In genomic region chr10:13417459-13418126, GRCh38 we compare ENCODE assay signal across 1 cellular context.
TF ChIP-seq lines count a peak whose summit lies in the region.

No MANE protein-coding gene starts in this region.

TF ChIP-seq in K562, 482 proteins besides CTCF, POLR2A, EP300 and RAD21 (continued from another document and continues in another):
- TF ChIP-seq MCM5 (IDR thresholded peaks at IDR 0.05; ENCODE audit: low read depth) (no peak), OTX1 (CRISPR knock-in tag; IDR thresholded peaks at IDR 0.05) (peak; percentile 80; the same call in 1 of the 2 replicates), CREBBP (IDR thresholded peaks at IDR 0.05; ENCODE audit: low read depth, low read length) (no peak), CHD4 (IDR thresholded peaks at IDR 0.05; ENCODE audit: insufficient read depth, insufficient replicate concordance, low read depth, low read length, poor library complexity, severe bottlenecking) (no peak), KLF16 (IDR thresholded peaks at IDR 0.05) (peak; percentile 63; the same call in 1 of the 2 replicates), POLR2B (IDR thresholded peaks at IDR 0.05; ENCODE audit: low read depth, partially characterized antibody) (no peak), ZNF583 (CRISPR knock-in tag; IDR thresholded peaks at IDR 0.05) (no peak), SP1 (CRISPR knock-in tag; IDR thresholded peaks at IDR 0.05) (no peak), SREBF1 (IDR thresholded peaks at IDR 0.05; ENCODE audit: borderline replicate concordance, low read depth, low read length) (no peak), CBFA2T3 (IDR thresholded peaks at IDR 0.05) (peak; percentile 57), ATF1 (CRISPR knock-in tag; IDR thresholded peaks at IDR 0.05) (no peak), ATF1 (tag; IDR thresholded peaks at IDR 0.05) (no peak), KLF6 (CRISPR knock-in tag; IDR thresholded peaks at IDR 0.05; ENCODE audit: borderline replicate concordance) (no peak), CHCHD3 (CRISPR knock-in tag; IDR thresholded peaks at IDR 0.05) (no peak), SAFB2 (IDR thresholded peaks at IDR 0.05; ENCODE audit: borderline replicate concordance, low read depth, low read length, severe bottlenecking) (no peak), HNRNPL (IDR thresholded peaks at IDR 0.05; ENCODE audit: low read depth, low read length) (no peak), ZNF639 (CRISPR knock-in tag; conservative IDR thresholded peaks at IDR 0.05 in 1 of 2, IDR thresholded peaks at IDR 0.05 in 1 of 2) (peak in 1 of 2 experiments; percentile 53; a peak in 1 of 4 replicates), TAF15 (IDR thresholded peaks at IDR 0.05; ENCODE audit: low read depth, low read length) (no peak), POLR2G (IDR thresholded peaks at IDR 0.05; ENCODE audit: low read depth, low read length) (no peak), ZNF445 (CRISPR knock-in tag; IDR thresholded peaks at IDR 0.05; ENCODE audit: low read depth) (peak; percentile 46; the same call in 1 of the 2 replicates), PRDM10 (IDR thresholded peaks at IDR 0.05; ENCODE audit: partially characterized antibody) (peak; percentile 19), TOE1 (IDR thresholded peaks at IDR 0.05; ENCODE audit: borderline replicate concordance) (no peak), TOE1 (CRISPR knock-in tag; IDR thresholded peaks at IDR 0.05; ENCODE audit: borderline replicate concordance, low read depth) (no peak), ARNT (IDR thresholded peaks at IDR 0.05) (no peak), ZNF24 (IDR thresholded peaks at IDR 0.05) (no peak), HMBOX1 (IDR thresholded peaks at IDR 0.05) (0 out of 2 replicates have a peak, but pooled peaks have one; percentile 37), GABPA (tag; conservative IDR thresholded peaks at IDR 0.05; ENCODE audit: low read depth) (no peak; the same call in 1 of the 2 replicates), RERE (CRISPR knock-in tag; IDR thresholded peaks at IDR 0.05; ENCODE audit: borderline replicate concordance) (no peak), PHB (CRISPR knock-in tag; IDR thresholded peaks at IDR 0.05) (no peak), STAT5A (IDR thresholded peaks at IDR 0.05; ENCODE audit: borderline replicate concordance, low read length) (no peak), BCOR (IDR thresholded peaks at IDR 0.05) (no peak), E4F1 (CRISPR knock-in tag; IDR thresholded peaks at IDR 0.05; ENCODE audit: borderline replicate concordance) (no peak), RUNX1 (IDR thresholded peaks at IDR 0.05; ENCODE audit: low read depth) (peak; percentile 50; the same call in 1 of the 2 replicates), POU5F1 (IDR thresholded peaks at IDR 0.05; ENCODE audit: borderline replicate concordance, low read depth, low read length, partially characterized antibody) (no peak), ELF4 (CRISPR knock-in tag; IDR thresholded peaks at IDR 0.05) (peak; percentile 85; the same call in 1 of the 2 replicates), DMBX1 (CRISPR knock-in tag; IDR thresholded peaks at IDR 0.05; ENCODE audit: borderline replicate concordance) (peak; percentile 87; the same call in 1 of the 2 replicates), DNMT1 (IDR thresholded peaks at IDR 0.05) (no peak), CEBPG (CRISPR knock-in tag; IDR thresholded peaks at IDR 0.05) (no peak), CEBPG (tag; conservative IDR thresholded peaks at IDR 0.05 in 1 of 2, IDR thresholded peaks at IDR 0.05 in 1 of 2) (no peak), ERF (CRISPR knock-in tag; IDR thresholded peaks at IDR 0.05) (no peak), ZBTB17 (CRISPR knock-in tag; IDR thresholded peaks at IDR 0.05) (no peak), ZNF766 (CRISPR knock-in tag; conservative IDR thresholded peaks at IDR 0.05) (no peak; the same call in 1 of the 2 replicates), KDM4B (IDR thresholded peaks at IDR 0.05; ENCODE audit: borderline replicate concordance in 2 of 2, low read depth in 1 of 2) (no peak), ZNF316 (IDR thresholded peaks at IDR 0.05) (no peak), PRPF4 (IDR thresholded peaks at IDR 0.05; ENCODE audit: insufficient read depth, low read depth, low read length, poor library complexity, severe bottlenecking) (no peak), PCBP1 (IDR thresholded peaks at IDR 0.05; ENCODE audit: low read depth, low read length, poor library complexity, severe bottlenecking) (no peak), ZNF584 (CRISPR knock-in tag; IDR thresholded peaks at IDR 0.05; ENCODE audit: low read depth) (no peak), TAL1 (IDR thresholded peaks at IDR 0.05) (peak; percentile 8; the same call in 1 of the 2 replicates), VEZF1 (CRISPR knock-in tag; IDR thresholded peaks at IDR 0.05) (peak; percentile 37), ZNF324 (CRISPR knock-in tag; IDR thresholded peaks at IDR 0.05) (no peak), CC2D1A (IDR thresholded peaks at IDR 0.05) (no peak), MECOM (CRISPR knock-in tag; IDR thresholded peaks at IDR 0.05) (0 out of 2 replicates have a peak, but pooled peaks have one; percentile 36), MXD1 (CRISPR knock-in tag; IDR thresholded peaks at IDR 0.05; ENCODE audit: borderline replicate concordance, poor library complexity, severe bottlenecking) (peak; percentile 12), HMGN3 (IDR thresholded peaks at IDR 0.05; ENCODE audit: borderline replicate concordance, extremely low read depth, insufficient read length, low read depth, low read length) (no peak), MTA2 (IDR thresholded peaks at IDR 0.05; ENCODE audit: low read depth) (0 out of 2 replicates have a peak, but pooled peaks have one; percentile 14)
